In genomic region chr2:150320623-150321022, GRCh38 we compare ENCODE assay signal across 23 cellular contexts.
"Had no signal": no experiment of that assay in that cellular context is flagged by ENCODE, and none has a peak within 500 bp of the region (broad histone marks: within the 10 kb centered on the region; RNA-seq: fewer than 3 reads in every experiment).

No MANE protein-coding gene starts in this region.

- H3K9me3 Mint-ChIP-seq: activated naive CD4-positive, alpha-beta T cell treated with anti-CD3 and anti-CD28 coated beads, Interleukin-2, amount 10 ng/mL, durations not matched to agents 7 days and 5 days had no signal

- H3K27me3 Mint-ChIP-seq: activated CD4-positive, alpha-beta memory T cell treated with anti-CD3 and anti-CD28 coated beads, Interleukin-2, amount 10 ng/mL, durations not matched to agents 7 days and 5 days; activated naive CD4-positive, alpha-beta T cell treated with anti-CD3 and anti-CD28 coated beads, Interleukin-2, amount 10 ng/mL, durations not matched to agents 7 days and 5 days; activated naive CD8-positive, alpha-beta T cell treated with anti-CD3 and anti-CD28 coated beads for 36 hours had no signal

- DNase-seq: activated CD4-positive, alpha-beta memory T cell treated with anti-CD3 and anti-CD28 coated beads, Interleukin-2, amount 10 ng/mL, durations not matched to agents 7 days and 5 days; activated CD4-positive, alpha-beta T cell treated with anti-CD3 and anti-CD28 coated beads, Interleukin-2, amount 50 U/mL, for 1 hour; activated CD4-positive, CD25-positive, alpha-beta regulatory T cell; activated gamma-delta T cell treated with Interleukin-2 at 50 U/mL for 16 hours; activated naive CD4-positive, alpha-beta T cell treated with anti-CD3 and anti-CD28 coated beads, Interleukin-2, amount 10 ng/mL, durations not matched to agents 7 days and 5 days; activated naive CD8-positive, alpha-beta T cell treated with anti-CD3 and anti-CD28 coated beads for 36 hours; activated T-cell treated with anti-CD3 and anti-CD28 coated beads for 4 hours; activated T-cell treated with anti-CD3 and anti-CD28 coated beads, Interleukin-2, amount 50 U/mL, for 72 hours; caudate nucleus; colonic mucosa; MG63; MV-4-11; NCI-H1092 treated with DMSO at 0.1 percent for 48 hours; NCI-H1694 treated with DMSO at 0.1 percent for 48 hours; NCI-H2029 treated with DMSO at 0.1 percent for 48 hours; NCI-H446 treated with DMSO at 0.1 percent for 48 hours; NCI-H524 treated with DMSO at 0.1 percent for 48 hours; Peyer's patch; Right ventricle myocardium superior; SJCRH30; SK-N-SH; T-helper 1 cell had no signal

- H3K36me3 Mint-ChIP-seq: activated naive CD4-positive, alpha-beta T cell treated with anti-CD3 and anti-CD28 coated beads, Interleukin-2, amount 10 ng/mL, durations not matched to agents 7 days and 5 days; activated naive CD8-positive, alpha-beta T cell treated with anti-CD3 and anti-CD28 coated beads for 36 hours had no signal

- H3K27ac Mint-ChIP-seq: activated CD4-positive, alpha-beta memory T cell treated with anti-CD3 and anti-CD28 coated beads, Interleukin-2, amount 10 ng/mL, durations not matched to agents 7 days and 5 days; activated naive CD4-positive, alpha-beta T cell treated with anti-CD3 and anti-CD28 coated beads, Interleukin-2, amount 10 ng/mL, durations not matched to agents 7 days and 5 days; activated naive CD8-positive, alpha-beta T cell treated with anti-CD3 and anti-CD28 coated beads for 36 hours; activated T-cell treated with anti-CD3 and anti-CD28 coated beads, Interleukin-2, amount 50 U/mL, for 72 hours; activated T-helper 2 cell treated with anti-CD3 and anti-CD28 coated beads, Interferon-gamma antibody, Interleukin-2, Interleukin-4, amounts not matched to agents 10 μg/mL and 5 μg/mL and 100 μg/mL, durations not matched to agents 14 hours and 24 hours and 36 hours had no signal

- H3K4me1 Mint-ChIP-seq: activated CD4-positive, alpha-beta memory T cell treated with anti-CD3 and anti-CD28 coated beads, Interleukin-2, amount 10 ng/mL, durations not matched to agents 7 days and 5 days; activated naive CD4-positive, alpha-beta T cell treated with anti-CD3 and anti-CD28 coated beads, Interleukin-2, amount 10 ng/mL, durations not matched to agents 7 days and 5 days; activated naive CD8-positive, alpha-beta T cell treated with anti-CD3 and anti-CD28 coated beads for 36 hours had no signal

- H3K4me3 Mint-ChIP-seq: activated CD4-positive, alpha-beta memory T cell treated with anti-CD3 and anti-CD28 coated beads, Interleukin-2, amount 10 ng/mL, durations not matched to agents 7 days and 5 days; activated naive CD4-positive, alpha-beta T cell treated with anti-CD3 and anti-CD28 coated beads, Interleukin-2, amount 10 ng/mL, durations not matched to agents 7 days and 5 days; activated naive CD8-positive, alpha-beta T cell treated with anti-CD3 and anti-CD28 coated beads for 36 hours; activated T-cell treated with anti-CD3 and anti-CD28 coated beads, Interleukin-2, amount 50 U/mL, for 72 hours had no signal
